Comparison of ENCODE assay signal across 8 cellular contexts in genomic region chr12:62602445-62603060, GRCh38.
DNase-seq lines count a peak whose midpoint lies in the region; ATAC-seq and TF ChIP-seq lines count a peak whose summit lies in the region.

No MANE protein-coding gene starts in this region.

- POLR2A ChIA-PET in activated B cell treated with CpG ODN at 0.5 μM for 24 hours (lab: Charles Lee): interaction anchor here (0.5 to 3.2 kb wide), 27 partner anchors 9 to 1620 kb away, joined by 3 to 52 read pairs (median 7); partner anchors contain the start of genes KICS2, MON2 and USP15

- ATAC-seq in HG03175 (IDR thresholded peaks at IDR 0.05; ENCODE audit: unreplicated experiment) (peak; percentile 63), activated B cell treated with CpG ODN at 0.5 μM for 24 hours (ENCODE audit: low read depth) (peak; percentile 70)

- CTCF ChIA-PET in activated B cell treated with CpG ODN at 0.5 μM for 24 hours (lab: Charles Lee): interaction anchor here (1.1 to 1.9 kb wide), 4 partner anchors 21 to 197 kb away, joined by 4 to 11 read pairs (median 6); no protein-coding TSS in a partner anchor

- intact Hi-C loops in activated B cell treated with CpG ODN at 0.5 μM for 24 hours (cut with micrococcal nuclease): loop anchor here (1.0 to 5.0 kb wide), 8 partner anchors 21 to 1800 kb away; partner anchors contain the start of genes KICS2, MON2, USP15 and XPOT

- TF ChIP-seq POLR2A in GM18951 (IDR thresholded peaks at IDR 0.05; ENCODE audit: extremely low read depth, insufficient read depth, insufficient read length): peak; percentile 79

- H3K27ac ChIP-seq in caudate nucleus (ENCODE audit: low read depth, low read length): peak overlapping the region; percentile 99

- peak; percentile 86 for DNase-seq in AG08395 (ENCODE audit: low spot score)
- peak; percentile 93 for DNase-seq in NCI-H2227 treated with DMSO at 0.1 percent for 48 hours (lab: John Stamatoyannopoulos, UW)
- peak; percentile 91 for DNase-seq in activated B cell treated with CpG ODN at 0.5 μM for 24 hours
- peak in 60 of 61 donors; percentile 40 to 95 (median 84) for DNase-seq in caudate nucleus (lab: John Stamatoyannopoulos, UW)
- DNase-seq in islet precursor cell: peak; percentile 96
- peak; percentile 82 for DNase-seq in stimulated activated CD4-positive, alpha-beta T cell treated with anti-CD3 and anti-CD28 coated beads, Interleukin-12 subunit alpha, Interleukin-12 subunit beta, amount 100 ng/mL, for 4 hours

- H3K4me3 Mint-ChIP-seq in activated B cell treated with CpG ODN at 0.5 μM for 24 hours: peak overlapping the region; percentile 94

- no peak for TF ChIP-seq CTCF in activated B cell treated with CpG ODN at 0.5 μM for 24 hours (IDR thresholded peaks at IDR 0.05)

- no peaks in the 10 kb centered on the region for H3K9me3 Mint-ChIP-seq in activated B cell treated with CpG ODN at 0.5 μM for 24 hours

- H3K27me3 Mint-ChIP-seq in activated B cell treated with CpG ODN at 0.5 μM for 24 hours: no peaks in the 10 kb centered on the region

- peaks cover 49% of the 10 kb centered on the region for H3K4me1 Mint-ChIP-seq in activated B cell treated with CpG ODN at 0.5 μM for 24 hours

- peaks cover 20% of the 10 kb centered on the region for H3K36me3 Mint-ChIP-seq in activated B cell treated with CpG ODN at 0.5 μM for 24 hours (ENCODE audit: low read depth)

- in situ Hi-C loops in GM18951 (cut with MboI; ENCODE audit: low sequenced_read_pairs, unreplicated experiment): no loop called here

- peak overlapping the region; percentile 99 for H3K27ac Mint-ChIP-seq in activated B cell treated with CpG ODN at 0.5 μM for 24 hours

Comparison
In these comparisons a context has a peak if more than half of its experiments do, and no peak if none do; other contexts are left out.
1. Peak in every context shown above with its lines: DNase-seq, ATAC-seq and H3K27ac ChIP-seq.